In genomic region chr17:62631936-62632924, GRCh38 we compare ENCODE assay signal across 28 cellular contexts. TPM values are rescaled to one million over a fixed set of nuclear protein-coding genes. Genes with fewer than 3 reads are reported as not detected.
DNase-seq lines count a peak whose midpoint lies in the region; ATAC-seq and TF ChIP-seq lines count a peak whose summit lies in the region.
"Had no signal": no experiment of that assay in that cellular context is flagged by ENCODE, and none has a peak within 500 bp of the region (broad histone marks: within the 10 kb centered on the region; RNA-seq: fewer than 3 reads in every experiment).

No MANE protein-coding gene starts in this region.

- H3K4me1 ChIP-seq in cardiac muscle cell (ENCODE audit: low read depth): peaks cover 23% of the 10 kb centered on the region
- peaks cover 9% of the 10 kb centered on the region for H3K4me1 ChIP-seq in endodermal cell (ENCODE audit: control insufficient read depth, insufficient read depth, low read length)
- H3K4me1 ChIP-seq in Peyer's patch: peaks cover 0 to 14% (median 0%) of the 10 kb centered on the region in 4 donors
- peaks cover 4% of the 10 kb centered on the region; the same call in 1 of the 2 replicates for H3K4me1 ChIP-seq in BE2C
- H3K4me1 ChIP-seq: Caco-2, psoas muscle had no signal

- H3K4me1 Mint-ChIP-seq in endodermal cell: peaks cover 31% of the 10 kb centered on the region
- peaks cover 42% of the 10 kb centered on the region for H3K4me1 Mint-ChIP-seq in nephron

- 89 to 90% methylated on average over 12 to 27 of the region's 27 CpGs for WGBS in endodermal cell (ENCODE audit: insufficient coverage in 1 of 2, insufficient read length in 1 of 2), 2 experiments

- H3K36me3 ChIP-seq in cardiac muscle cell (no peaks in the 10 kb centered on the region), endodermal cell (ENCODE audit: control insufficient read depth, insufficient read depth, low read length) (peaks cover 4% of the 10 kb centered on the region), Peyer's patch (no peaks in the 10 kb centered on the region), BE2C (no peaks in the 10 kb centered on the region)
- H3K36me3 ChIP-seq: neutrophil, transverse colon had no signal

- TF ChIP-seq POLR2A in Peyer's patch (IDR thresholded peaks at IDR 0.05): no peak

- no peaks in the 10 kb centered on the region for H3K27me3 ChIP-seq in cardiac muscle cell
- H3K27me3 ChIP-seq in endodermal cell (ENCODE audit: control insufficient read depth, insufficient read depth, low read length, poor library complexity, severe bottlenecking): no peaks in the 10 kb centered on the region
- peaks cover 0 to 4% of the 10 kb centered on the region in 2 donors for H3K27me3 ChIP-seq in Peyer's patch
- H3K27me3 ChIP-seq in BE2C: no peaks in the 10 kb centered on the region

- H3K27me3 Mint-ChIP-seq in endodermal cell (ENCODE audit: insufficient read depth): no peaks in the 10 kb centered on the region
- H3K27me3 Mint-ChIP-seq in nephron (ENCODE audit: low read depth): no peaks in the 10 kb centered on the region

- H3K27ac Mint-ChIP-seq in endodermal cell (peak overlapping the region; percentile 45), nephron (peak overlapping the region; percentile 13 to 77 (median 55))
- H3K27ac Mint-ChIP-seq: B cell, immature natural killer cell had no signal

- intact Hi-C loops in left cardiac atrium (cut with DNase I): no loop called here

- H3K4me3 Mint-ChIP-seq in endodermal cell (no peak overlapping the region), nephron (peak overlapping the region; percentile 49 to 57 (median 51))
- H3K4me3 Mint-ChIP-seq: B cell, immature natural killer cell had no signal

- no peaks in the 10 kb centered on the region for H3K9me3 ChIP-seq in cardiac muscle cell (ENCODE audit: low read depth)
- no peaks in the 10 kb centered on the region for H3K9me3 ChIP-seq in endodermal cell (ENCODE audit: control insufficient read depth, low read length)
- H3K9me3 ChIP-seq in Peyer's patch: no peaks in the 10 kb centered on the region
- H3K9me3 ChIP-seq in BE2C: no peaks in the 10 kb centered on the region
- H3K9me3 ChIP-seq: Caco-2, neutrophil, psoas muscle, transverse colon had no signal

- H3K36me3 Mint-ChIP-seq in endodermal cell (ENCODE audit: low read depth) (peaks cover 11% of the 10 kb centered on the region), nephron (ENCODE audit: low read depth) (peaks cover 8% of the 10 kb centered on the region)
- H3K36me3 Mint-ChIP-seq: immature natural killer cell had no signal

- ATAC-seq in left cardiac atrium (no peak), left lobe of liver (no peak)
- ATAC-seq: left ventricle myocardium superior had no signal

- no peaks in the 10 kb centered on the region for H3K9me3 Mint-ChIP-seq in endodermal cell
- no peaks in the 10 kb centered on the region for H3K9me3 Mint-ChIP-seq in nephron

- H3K27ac ChIP-seq in cardiac muscle cell (peak overlapping the region; percentile 22), endodermal cell (ENCODE audit: low read depth, low read length) (peak overlapping the region; percentile 66), Peyer's patch (no peak overlapping the region)
- H3K27ac ChIP-seq: hepatocyte, neutrophil, psoas muscle, transverse colon had no signal

- DNase-seq in cardiac muscle cell (ENCODE audit: low read depth in 1 of 2, low spot score in 1 of 2) (no peak), left cardiac atrium (no peak), endodermal cell (peak; percentile 59), Peyer's patch (no peak), left lobe of liver (ENCODE audit: low spot score) (no peak), BE2C (no peak), NCI-H187 treated with DMSO at 0.1 percent for 48 hours (lab: John Stamatoyannopoulos, UW) (no peak)
- DNase-seq: activated CD8-positive, alpha-beta memory T cell treated with anti-CD3 and anti-CD28 coated beads for 24 hours; activated gamma-delta T cell; activated T-cell treated with anti-CD3 and anti-CD28 coated beads, Interleukin-2, amount 50 U/mL, for 1 hour; Caco-2; DMS79; erythroblast; foreskin melanocyte; immature natural killer cell; left ventricle myocardium superior; MM.1S; NCI-H1417; NCI-H2107; NCI-H446 treated with DMSO at 0.1 percent for 48 hours; psoas muscle; Right ventricle myocardium superior; stimulated activated CD8-positive, alpha-beta memory T cell treated with anti-CD3 and anti-CD28 coated beads, Interleukin-4, amount 100 ng/mL, for 48 hours; transverse colon had no signal

- H3K4me3 ChIP-seq in cardiac muscle cell (no peak overlapping the region), endodermal cell (ENCODE audit: low read length) (no peak overlapping the region), Peyer's patch (no peak overlapping the region), BE2C (ENCODE audit: low read depth, low read length) (no peak overlapping the region)
- H3K4me3 ChIP-seq: hepatocyte, psoas muscle, transverse colon had no signal

- TF ChIP-seq CTCF in cardiac muscle cell (IDR thresholded peaks at IDR 0.05; ENCODE audit: low read depth, low read length) (no peak), endodermal cell (conservative IDR thresholded peaks at IDR 0.05) (no peak), nephron (IDR thresholded peaks at IDR 0.05; ENCODE audit: unreplicated experiment in 3 of 3) (no peak), Peyer's patch (IDR thresholded peaks at IDR 0.05) (no peak), BE2C (IDR thresholded peaks at IDR 0.05; ENCODE audit: low read depth, low read length) (no peak)

- no peak overlapping the region for H3K9ac ChIP-seq in endodermal cell (ENCODE audit: extremely low read depth, low read length, poor library complexity, severe bottlenecking)

RNA-seq across cellular contexts. Expression of gene MRC2, which starts 4.8 kb away (rescaled TPM):
- total RNA-seq in cardiac muscle cell (76.0 and 136 TPM in 2 replicates), left cardiac atrium (10 to 100 TPM; 57.5 to 60.6 TPM), endodermal cell (100 to 1,000 TPM; 103 to 165 TPM), Peyer's patch (10 to 100 TPM in 2 of 4 donors, 1 to 10 TPM in 2; 9.0 to 33.8 (median 14.6) TPM), left lobe of liver (2.3 TPM)
- polyA plus RNA-seq in cardiac muscle cell: 53.1 and 90.3 TPM in 2 replicates
- polyA plus RNA-seq in endodermal cell (2013, experiment 1 of 2): 133 TPM
- polyA plus RNA-seq in endodermal cell (2013, experiment 2 of 2): 140 TPM
- 8.6 TPM for polyA plus RNA-seq in BE2C (2012; ENCODE audit: insufficient read depth, insufficient read length, low read depth)
- polyA plus RNA-seq: immature natural killer cell had no signal

Comparison
In these comparisons a context has a peak if more than half of its experiments do, and no peak if none do; other contexts are left out.
1. H3K27ac ChIP-seq: peak in cardiac muscle cell (single experiment) and endodermal cell (single experiment); none in Peyer's patch (0 of 4).